In the genomic region with DNA sequence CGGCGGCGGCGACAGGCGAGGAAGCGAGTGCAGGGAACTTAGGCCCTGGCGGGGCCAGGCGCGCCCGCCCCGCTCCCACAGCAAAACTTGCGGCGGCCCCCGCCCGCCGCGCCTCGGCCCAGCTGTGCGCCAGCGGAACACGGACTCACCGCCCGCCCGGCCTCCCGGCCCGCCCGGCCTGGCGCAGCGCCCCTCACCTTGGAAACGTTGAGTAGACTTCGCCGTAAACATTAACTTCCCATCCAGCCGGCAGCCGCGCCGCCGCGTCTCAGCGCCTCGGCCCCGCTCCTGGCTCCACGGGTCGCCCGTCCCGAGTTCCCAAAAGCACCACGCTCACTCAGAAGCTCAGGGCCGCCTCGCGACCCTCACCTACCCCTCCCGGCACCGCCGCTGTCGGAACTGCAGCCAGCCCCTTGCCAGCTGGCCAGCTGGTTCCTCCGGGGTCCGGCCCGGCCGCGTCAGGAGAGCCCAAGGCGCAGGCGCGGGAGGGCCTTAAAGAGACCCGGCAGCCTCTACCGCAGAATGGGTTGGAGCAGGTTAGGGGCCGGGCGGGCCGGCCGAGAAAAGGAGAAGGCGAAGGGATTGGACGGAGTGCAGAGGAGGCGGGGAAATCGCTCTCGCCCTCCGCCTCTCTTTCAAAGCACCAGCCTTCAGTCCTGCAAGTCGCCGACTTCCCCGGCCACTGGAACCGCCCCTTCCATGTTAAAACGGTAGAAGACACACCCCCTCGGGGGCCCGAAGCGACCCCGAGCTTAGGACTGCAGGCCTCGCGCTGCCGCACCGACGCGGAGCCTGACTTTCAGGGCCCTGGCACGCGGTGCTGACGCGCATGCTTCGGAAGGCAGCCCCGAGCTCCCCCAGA, we compare ENCODE assay signal across 8 cellular contexts. TPM values are rescaled to one million over a fixed set of nuclear protein-coding genes. Genes with fewer than 3 reads are reported as not detected.
A peak's percentile ranks its signal among the peaks of the same experiment; 100 is the strongest.
DNase-seq lines count a peak whose midpoint lies in the region; ATAC-seq and TF ChIP-seq lines count a peak whose summit lies in the region.

EVI5 (minus strand) TSS at position 470 of the 862 bp plus-strand sequence. CDS start 48,562 bp downstream, outside the sequence.

- no peak for TF ChIP-seq CTCF in BE2C (IDR thresholded peaks at IDR 0.05; ENCODE audit: low read depth, low read length)
- TF ChIP-seq CTCF in colonic mucosa (IDR thresholded peaks at IDR 0.05), result no peak

- intact Hi-C loops in activated CD4-positive, alpha-beta T cell treated with anti-CD3 and anti-CD28 coated beads for 36 hours (cut with DNase I, micrococcal nuclease), result loop anchor here (1.0 to 2.0 kb wide), 3 partner anchors 47 to 176 kb away; partner anchors contain the start of genes RPL5 (in 2 of the 2) and DIPK1A (in 1 of the 2)
- intact Hi-C loops in colonic mucosa (cut with DNase I), result no loop called here

- no peaks in the 10 kb centered on the region for H3K36me3 Mint-ChIP-seq in activated CD4-positive, alpha-beta T cell treated with anti-CD3 and anti-CD28 coated beads for 36 hours (ENCODE audit: low read depth)

- H3K4me3 ChIP-seq in BE2C (ENCODE audit: low read depth, low read length), result peak within 1 kb of the TSS; percentile 75
- peak within 1 kb of the TSS; percentile 73 for H3K4me3 ChIP-seq in colonic mucosa

- H3K27ac Mint-ChIP-seq in activated CD4-positive, alpha-beta T cell treated with anti-CD3 and anti-CD28 coated beads for 36 hours, result no peak within 1 kb of the TSS

- DNase-seq in BE2C, result peak; percentile 92
- DNase-seq in NCI-H460 (ENCODE audit: extremely low read depth, low read depth), result peak; percentile 86
- peak; percentile 77 for DNase-seq in activated CD4-positive, alpha-beta T cell treated with anti-CD3 and anti-CD28 coated beads for 36 hours
- peak; percentile 96 for DNase-seq in colonic mucosa
- peak; percentile 97 for DNase-seq in kidney tubule cell (ENCODE audit: low spot score)
- DNase-seq in stimulated activated CD4-positive, alpha-beta T cell treated with anti-CD3 and anti-CD28 coated beads, Interleukin-1b, Interleukin-23, amount 100 ng/mL, for 24 hours (ENCODE audit: low read depth in 4 of 4, low spot score in 1 of 4), result peak; percentile 26 to 60 (median 48)

- peak within 1 kb of the TSS; percentile 71 for H3K4me3 Mint-ChIP-seq in activated CD4-positive, alpha-beta T cell treated with anti-CD3 and anti-CD28 coated beads for 36 hours

- CTCF ChIA-PET in activated CD4-positive, alpha-beta T cell treated with anti-CD3 and anti-CD28 coated beads for 36 hours (lab: Charles Lee), result interaction anchor here (0.6 to 1.5 kb wide), 6 partner anchors 9 to 134 kb away, joined by 3 to 4 read pairs (median 3); no protein-coding TSS in a partner anchor

- peak within 1 kb of the TSS; percentile 92 to 94 for H3K9ac ChIP-seq in colonic mucosa (ENCODE audit: low read depth in 2 of 2, low read length in 2 of 2)

- peak; percentile 62 for TF ChIP-seq POLR2A in GM19193 (IDR thresholded peaks at IDR 0.05; ENCODE audit: extremely low read depth, insufficient read depth, insufficient read length)

- H3K36me3 ChIP-seq in BE2C (no peaks in the 10 kb centered on the region), colonic mucosa (no peaks in the 10 kb centered on the region)

- H3K4me1 ChIP-seq in BE2C, result no peaks in the 10 kb centered on the region
- H3K4me1 ChIP-seq in colonic mucosa, result peaks cover 4% of the 10 kb centered on the region

- POLR2A ChIA-PET in activated CD4-positive, alpha-beta T cell treated with anti-CD3 and anti-CD28 coated beads for 36 hours (lab: Charles Lee), result interaction anchor here (0.7 to 1.3 kb wide), 2 partner anchors 48 to 50 kb away, joined by 3 to 4 read pairs; no protein-coding TSS in a partner anchor

- H3K9me3 ChIP-seq in BE2C (no peaks in the 10 kb centered on the region), colonic mucosa (no peaks in the 10 kb centered on the region)

- H3K27me3 ChIP-seq in BE2C (no peaks in the 10 kb centered on the region), colonic mucosa (no peaks in the 10 kb centered on the region)

- peak within 1 kb of the TSS; percentile 99 for H3K27ac ChIP-seq in colonic mucosa

- peaks cover 13% of the 10 kb centered on the region for H3K4me1 Mint-ChIP-seq in activated CD4-positive, alpha-beta T cell treated with anti-CD3 and anti-CD28 coated beads for 36 hours

- H3K27me3 Mint-ChIP-seq in activated CD4-positive, alpha-beta T cell treated with anti-CD3 and anti-CD28 coated beads for 36 hours, result peaks cover 32% of the 10 kb centered on the region

- no peaks in the 10 kb centered on the region for H3K9me3 Mint-ChIP-seq in activated CD4-positive, alpha-beta T cell treated with anti-CD3 and anti-CD28 coated beads for 36 hours (ENCODE audit: low read depth)

- ATAC-seq in HG03432 (IDR thresholded peaks at IDR 0.05; ENCODE audit: unreplicated experiment), result peak; percentile 96
- ATAC-seq in activated CD4-positive, alpha-beta T cell treated with anti-CD3 and anti-CD28 coated beads for 36 hours, result peak; percentile 83

RNA-seq across cellular contexts. Expression of gene EVI5, which starts in this region (rescaled TPM):
- 2.2 TPM for polyA plus RNA-seq in BE2C (2012; ENCODE audit: insufficient read depth, insufficient read length, low read depth)
- total RNA-seq in NCI-H460 (2014; rRNA removed; shearing (Covaris generic)), result 20.5 and 25.3 TPM in 2 replicates
- 3.2 and 5.1 TPM in 2 replicates for polyA plus RNA-seq in NCI-H460 (2014; cell fraction: nucleus; rRNA removed)
- 10 to 100 TPM; 28.5 to 32.6 TPM for total RNA-seq in activated CD4-positive, alpha-beta T cell treated with anti-CD3 and anti-CD28 coated beads for 36 hours
- total RNA-seq in colonic mucosa, result 10 to 100 TPM; 23.9 to 29.0 TPM

Comparison
In these comparisons a context has a peak if more than half of its experiments do, and no peak if none do; other contexts are left out.
1. Peak in every context shown above with its lines: DNase-seq, ATAC-seq, H3K4me3 ChIP-seq and H3K27ac ChIP-seq.